8 cellular contexts compared by ENCODE assay signal in genomic region chr15:75335705-75336355, GRCh38. TPM values are rescaled to one million over a fixed set of nuclear protein-coding genes. Genes with fewer than 3 reads are reported as not detected.
DNase-seq lines count a peak whose midpoint lies in the region; ATAC-seq and TF ChIP-seq lines count a peak whose summit lies in the region.

COMMD4 (plus strand) TSS chr15:75336063; CDS start chr15:75336090, 27 bp downstream.

- H3K27me3 ChIP-seq in kidney epithelial cell (ENCODE audit: control insufficient read depth, insufficient read depth, low read length), result no peaks in the 10 kb centered on the region

- H3K36me3 Mint-ChIP-seq in activated CD4-positive, alpha-beta T cell treated with anti-CD3 and anti-CD28 coated beads for 36 hours (ENCODE audit: low read depth), result peaks cover 6% of the 10 kb centered on the region

- no peaks in the 10 kb centered on the region for H3K9me3 ChIP-seq in ES-I3 (ENCODE audit: control insufficient read depth, insufficient read depth, low read length)

- H3K36me3 ChIP-seq in ES-I3 (ENCODE audit: insufficient read depth, low read length) (no peaks in the 10 kb centered on the region), kidney epithelial cell (ENCODE audit: control insufficient read depth, insufficient read depth, low read length) (no peaks in the 10 kb centered on the region)

- POLR2A ChIA-PET in activated CD4-positive, alpha-beta T cell treated with anti-CD3 and anti-CD28 coated beads for 36 hours (lab: Charles Lee), result interaction anchor here (0.7 kb wide), 1 partner anchor 15 kb away, joined by 3 read pairs; no protein-coding TSS in a partner anchor

- intact Hi-C loops in activated CD4-positive, alpha-beta T cell treated with anti-CD3 and anti-CD28 coated beads for 36 hours (cut with DNase I, micrococcal nuclease), result loop anchor here in 1 of 2 experiments (1.0 kb wide), 4 partner anchors 32 to 313 kb away; partner anchors contain the start of genes C15orf39, MAN2C1 and PPCDC

- H3K27me3 Mint-ChIP-seq in activated CD4-positive, alpha-beta T cell treated with anti-CD3 and anti-CD28 coated beads for 36 hours, result no peaks in the 10 kb centered on the region

- peak; percentile 92 for DNase-seq in NCI-H460 (ENCODE audit: extremely low read depth, low read depth)
- DNase-seq in activated CD4-positive, alpha-beta T cell treated with anti-CD3 and anti-CD28 coated beads for 36 hours, result peak; percentile 95
- peak; percentile 96 for DNase-seq in choroid plexus epithelial cell (ENCODE audit: low read depth)
- DNase-seq in kidney epithelial cell (ENCODE audit: low read depth), result peak; percentile 66
- peak; percentile 30 to 71 for DNase-seq in stimulated activated CD4-positive, alpha-beta T cell treated with anti-CD3 and anti-CD28 coated beads, Interleukin-15, amount 100 ng/mL, for 1 hour (ENCODE audit: low read depth in 1 of 2, low spot score in 1 of 2)

- peak within 1 kb of the TSS; percentile 84 for H3K4me3 ChIP-seq in choroid plexus epithelial cell (ENCODE audit: low read depth, low read length)
- peak within 1 kb of the TSS; percentile 73 for H3K4me3 ChIP-seq in kidney epithelial cell (ENCODE audit: low read depth, low read length)

- H3K27ac Mint-ChIP-seq in activated CD4-positive, alpha-beta T cell treated with anti-CD3 and anti-CD28 coated beads for 36 hours, result peak within 1 kb of the TSS; percentile 88

- peak; percentile 77 for ATAC-seq in HG03045 (IDR thresholded peaks at IDR 0.05; ENCODE audit: unreplicated experiment)
- peak; percentile 88 for ATAC-seq in activated CD4-positive, alpha-beta T cell treated with anti-CD3 and anti-CD28 coated beads for 36 hours
- ATAC-seq in HG03457 (IDR thresholded peaks at IDR 0.05; ENCODE audit: unreplicated experiment), result no peak

- H3K9me3 Mint-ChIP-seq in activated CD4-positive, alpha-beta T cell treated with anti-CD3 and anti-CD28 coated beads for 36 hours (ENCODE audit: low read depth), result no peaks in the 10 kb centered on the region

- H3K4me3 Mint-ChIP-seq in activated CD4-positive, alpha-beta T cell treated with anti-CD3 and anti-CD28 coated beads for 36 hours, result peak within 1 kb of the TSS; percentile 94

- peaks cover 12% of the 10 kb centered on the region for H3K4me1 Mint-ChIP-seq in activated CD4-positive, alpha-beta T cell treated with anti-CD3 and anti-CD28 coated beads for 36 hours

- H3K9ac ChIP-seq in ES-I3 (ENCODE audit: low read depth, low read length), result peak within 1 kb of the TSS; percentile 66

- H3K4me1 ChIP-seq in ES-I3 (ENCODE audit: insufficient read depth, low read length), result no peaks in the 10 kb centered on the region; the same call in 1 of the 2 replicates

- TF ChIP-seq CTCF in choroid plexus epithelial cell (conservative IDR thresholded peaks at IDR 0.05; ENCODE audit: low read depth, low read length) (no peak), kidney epithelial cell (IDR thresholded peaks at IDR 0.05; ENCODE audit: insufficient read depth, low read length, poor library complexity, severe bottlenecking) (no peak)

- CTCF ChIA-PET in activated CD4-positive, alpha-beta T cell treated with anti-CD3 and anti-CD28 coated beads for 36 hours (lab: Charles Lee), result interaction anchor here (0.9 to 2.1 kb wide), 2 partner anchors 32 kb away, joined by 6 to 10 read pairs; no protein-coding TSS in a partner anchor

RNA-seq across cellular contexts. Expression of gene COMMD4, which starts in this region (rescaled TPM):
- 43.4 and 50.5 TPM in 2 replicates for total RNA-seq in NCI-H460 (2014; rRNA removed; shearing (Covaris generic))
- 214 and 313 TPM in 2 replicates for polyA plus RNA-seq in NCI-H460 (2014; cell fraction: nucleus; rRNA removed)
- 10 to 100 TPM; 47.1 to 67.8 TPM for total RNA-seq in activated CD4-positive, alpha-beta T cell treated with anti-CD3 and anti-CD28 coated beads for 36 hours
- 108 and 119 TPM in 2 replicates for total RNA-seq in kidney epithelial cell
